8 cellular contexts compared by ENCODE assay signal in the genomic region with DNA sequence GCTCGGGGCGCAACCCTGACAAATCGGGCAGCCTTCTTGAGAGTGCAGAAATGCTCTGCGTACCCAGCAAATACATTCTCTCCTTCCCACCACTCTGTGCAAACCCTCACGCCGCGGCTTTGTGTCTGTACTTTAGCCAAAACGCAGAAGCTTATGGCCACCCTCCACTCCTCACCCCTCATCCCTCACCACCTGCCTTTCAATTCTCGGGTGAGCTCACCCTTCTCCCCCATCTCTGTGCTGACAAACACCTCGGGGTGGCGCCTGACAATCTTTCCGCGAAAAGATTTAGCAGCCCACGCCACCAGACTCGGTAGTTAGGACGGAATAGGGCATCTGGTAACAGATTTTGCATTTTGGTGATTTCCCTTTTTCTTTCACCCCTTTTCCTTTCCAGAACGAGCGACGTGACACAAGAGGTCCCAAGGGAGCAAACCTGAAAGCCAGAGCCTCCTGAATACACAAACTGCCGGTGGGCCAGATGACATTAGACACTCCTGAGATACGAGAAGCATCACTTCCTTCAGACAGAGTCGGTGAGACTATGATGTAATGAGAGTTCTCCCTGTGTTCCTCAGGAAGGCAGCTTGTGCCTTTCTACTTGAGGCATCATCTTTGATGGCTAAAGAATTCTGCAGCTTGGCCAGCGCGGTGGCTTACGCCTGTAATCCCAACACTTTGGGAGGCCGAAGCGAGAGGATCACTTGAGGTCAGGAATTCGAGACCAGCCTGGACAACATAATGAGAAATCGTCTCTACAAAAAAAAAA.
DNase-seq lines count a peak whose midpoint lies in the region; TF ChIP-seq lines count a peak whose summit lies in the region.

No MANE protein-coding gene starts in this region.

- DNase-seq in NCI-H1105 treated with DMSO at 0.1 percent for 48 hours (lab: John Stamatoyannopoulos, UW) = peak; percentile 13
- DNase-seq in NCI-H1105 (lab: John Stamatoyannopoulos, UW) = no peak
- DNase-seq in HEK293T (ENCODE audit: extremely low spot score) = peak; percentile 17
- peak; percentile 17 for DNase-seq in MV-4-11 (lab: John Stamatoyannopoulos, UW)
- DNase-seq in activated CD4-positive, alpha-beta T cell treated with anti-CD3 and anti-CD28 coated beads, Interleukin-2, amount 50 U/mL, for 4 hours = peak; percentile 69
- DNase-seq in effector CD4-positive, alpha-beta T cell = peak; percentile 52
- DNase-seq in midbrain (lab: John Stamatoyannopoulos, UW) = peak; percentile 52
- DNase-seq in stimulated activated CD8-positive, alpha-beta memory T cell treated with anti-CD3 and anti-CD28 coated beads, Interleukin-2, amount 100 ng/mL, for 1 hour (ENCODE audit: low read depth in 2 of 2) = peak; percentile 34 to 43

- CTCF ChIA-PET in HEK293T (lab: Yijun Ruan, JAX) = interaction anchor here (0.6 to 1.0 kb wide), 2 partner anchors 115 to 571 kb away, joined by 3 read pairs; no protein-coding TSS in a partner anchor

- POLR2A ChIA-PET in HEK293T (lab: Yijun Ruan, JAX) = interaction anchor here (0.5 to 2.4 kb wide), 20 partner anchors 10 to 568 kb away, joined by 3 to 25 read pairs (median 4); a partner anchor contains a TSS

TF ChIP-seq in HEK293T, 16 proteins besides CTCF, POLR2A, EP300 and RAD21:
- no peak for TF ChIP-seq L3MBTL2 (conservative IDR thresholded peaks at IDR 0.05)
- no peak for TF ChIP-seq ELF4 (IDR thresholded peaks at IDR 0.05)
- TF ChIP-seq FOXA1 (IDR thresholded peaks at IDR 0.05) = no peak
- TF ChIP-seq ZNF384 (IDR thresholded peaks at IDR 0.05) = peak; percentile 58; the same call in 1 of the 2 replicates
- TF ChIP-seq SUZ12 (IDR thresholded peaks at IDR 0.05) = no peak
- TF ChIP-seq SP1 (IDR thresholded peaks at IDR 0.05) = no peak
- no peak for TF ChIP-seq HDGF (IDR thresholded peaks at IDR 0.05; ENCODE audit: borderline replicate concordance)
- TF ChIP-seq CTBP1 (IDR thresholded peaks at IDR 0.05; ENCODE audit: borderline replicate concordance) = no peak
